ENCODE assay signal across 8 cellular contexts in genomic region chr7:22672892-22673637, GRCh38. TPM values are rescaled to one million over a fixed set of nuclear protein-coding genes. Genes with fewer than 3 reads are reported as not detected.
A peak's percentile ranks its signal among the peaks of the same experiment; 100 is the strongest.
DNase-seq lines count a peak whose midpoint lies in the region; ATAC-seq and TF ChIP-seq lines count a peak whose summit lies in the region.

No MANE protein-coding gene starts in this region.

- peaks cover 38% of the 10 kb centered on the region for H3K4me1 Mint-ChIP-seq in osteocyte (ENCODE audit: unreplicated experiment)

- H3K27me3 Mint-ChIP-seq in osteocyte (ENCODE audit: unreplicated experiment) = no peaks in the 10 kb centered on the region

- no peaks in the 10 kb centered on the region for H3K36me3 ChIP-seq in vagina

- H3K4me1 ChIP-seq in vagina = no peaks in the 10 kb centered on the region

- H3K4me3 Mint-ChIP-seq in osteocyte (ENCODE audit: unreplicated experiment) = no peak overlapping the region

- ATAC-seq in HG02798 (IDR thresholded peaks at IDR 0.05; ENCODE audit: poor library complexity, unreplicated experiment) = peak; percentile 82

- H3K9me3 ChIP-seq in vagina = no peaks in the 10 kb centered on the region

- H3K27ac ChIP-seq in vagina = no peak overlapping the region

- H3K36me3 Mint-ChIP-seq in osteocyte (ENCODE audit: unreplicated experiment) = no peaks in the 10 kb centered on the region

- no peaks in the 10 kb centered on the region for H3K9me3 Mint-ChIP-seq in osteocyte (ENCODE audit: unreplicated experiment)

- no peaks in the 10 kb centered on the region for H3K27me3 ChIP-seq in vagina

- TF ChIP-seq CTCF in osteocyte (IDR thresholded peaks at IDR 0.05) (no peak), vagina (IDR thresholded peaks at IDR 0.05) (no peak)

- peak overlapping the region; percentile 24 for H3K27ac Mint-ChIP-seq in osteocyte (ENCODE audit: unreplicated experiment)

- DNase-seq in NCI-H82 (lab: John Stamatoyannopoulos, UW) (peak; percentile 5), NCI-H82 treated with DMSO at 0.1 percent for 48 hours (lab: John Stamatoyannopoulos, UW; ENCODE audit: unreplicated experiment) (no peak), NCI-H510A treated with DMSO at 0.1 percent for 48 hours (lab: John Stamatoyannopoulos, UW) (peak; percentile 78), osteocyte (ENCODE audit: extremely low spot score, unreplicated experiment) (no peak), pons (ENCODE audit: low spot score) (no peak), SIG-M5 (lab: John Stamatoyannopoulos, UW) (no peak), vagina (ENCODE audit: extremely low spot score in 2 of 2) (no peak)

- no peak overlapping the region for H3K4me3 ChIP-seq in vagina

- intact Hi-C loops in vagina (cut with DNase I) = no loop called here

- no peak for TF ChIP-seq POLR2A in vagina (IDR thresholded peaks at IDR 0.05)

RNA-seq across cellular contexts. Expression of gene IL6, which starts 53.9 kb away (rescaled TPM):
- total RNA-seq in osteocyte (not detected in 2 replicates), vagina (12.0 TPM)

Comparison
In these comparisons a context has a peak if more than half of its experiments do, and no peak if none do; other contexts are left out.
1. DNase-seq: peak in NCI-H82 (single experiment) and NCI-H510A treated with DMSO at 0.1 percent for 48 hours (single experiment); none in NCI-H82 treated with DMSO at 0.1 percent for 48 hours (single experiment), osteocyte (single experiment), pons (single experiment), SIG-M5 (single experiment) and vagina (0 of 2).